In genomic region chr12:124667671-124668337, GRCh38 we compare ENCODE assay signal across 17 cellular contexts.
DNase-seq lines count a peak whose midpoint lies in the region; ATAC-seq and TF ChIP-seq lines count a peak whose summit lies in the region.
"Had no signal": no experiment of that assay in that cellular context is flagged by ENCODE, and none has a peak within 500 bp of the region (broad histone marks: within the 10 kb centered on the region; RNA-seq: fewer than 3 reads in every experiment).

No MANE protein-coding gene starts in this region.

- TF ChIP-seq CTCF in fibroblast of pulmonary artery (IDR thresholded peaks at IDR 0.05; ENCODE audit: low read length, missing control alignments) (no peak), upper lobe of right lung (IDR thresholded peaks at IDR 0.05) (no peak), testis (IDR thresholded peaks at IDR 0.05) (no peak)

- H3K36me3 ChIP-seq in upper lobe of right lung (no peaks in the 10 kb centered on the region), testis (ENCODE audit: low read depth, missing control alignments) (no peaks in the 10 kb centered on the region)
- H3K36me3 ChIP-seq: heart left ventricle had no signal

- H3K4me3 ChIP-seq in fibroblast of pulmonary artery (replicated peaks; ENCODE audit: low read depth, low read length) (no peak overlapping the region), upper lobe of right lung (no peak overlapping the region), testis (no peak overlapping the region)
- H3K4me3 ChIP-seq: A549, heart left ventricle had no signal

- peaks cover 23% of the 10 kb centered on the region for H3K4me1 ChIP-seq in upper lobe of right lung
- no peaks in the 10 kb centered on the region for H3K4me1 ChIP-seq in testis
- H3K4me1 ChIP-seq: A549, parathyroid adenoma had no signal

- WGBS in testis, 2 donors, result 88 to 91% methylated on average over 12 to 17 of the region's 17 CpGs

- intact Hi-C loops in Right ventricle myocardium superior (cut with DNase I), result no loop called here
- intact Hi-C loops in Right ventricle myocardium inferior (cut with DNase I), result no loop called here
- intact Hi-C loops in upper lobe of right lung (cut with DNase I), result no loop called here
- intact Hi-C loops in testis (cut with DNase I; ENCODE audit: low total_unique reads), result no loop called here

- TF ChIP-seq POLR2A in testis (IDR thresholded peaks at IDR 0.05), result no peak

- DNase-seq in Right ventricle myocardium superior (no peak), Right ventricle myocardium inferior (ENCODE audit: missing footprints) (no peak), NCI-H748 (lab: John Stamatoyannopoulos, UW; ENCODE audit: unreplicated experiment) (peak; percentile 38), fibroblast of pulmonary artery (ENCODE audit: low read depth) (peak; percentile 31), upper lobe of right lung (peak; percentile 84), testis (no peak), NCI-H1694 (lab: John Stamatoyannopoulos, UW) (no peak), GM03348 (ENCODE audit: low spot score) (no peak)
- DNase-seq: activated CD4-positive, alpha-beta memory T cell treated with anti-CD3 and anti-CD28 coated beads for 36 hours; amniotic stem cell; CD4-positive, CD25-positive, alpha-beta regulatory T cell; heart left ventricle; Karpas-422; kidney glomerular epithelial cell; NCI-H2171 had no signal

- H3K27ac ChIP-seq in upper lobe of right lung (peak overlapping the region; percentile 68), testis (no peak overlapping the region)
- H3K27ac ChIP-seq: A549, parathyroid adenoma had no signal

- ATAC-seq in Right ventricle myocardium superior (ENCODE audit: poor library complexity) (peak; percentile 67), Right ventricle myocardium inferior (no peak), upper lobe of right lung (peak; percentile 82)
- ATAC-seq: A549 had no signal

- H3K27me3 ChIP-seq in upper lobe of right lung (no peaks in the 10 kb centered on the region), testis (no peaks in the 10 kb centered on the region)
- H3K27me3 ChIP-seq: heart left ventricle had no signal

- no peaks in the 10 kb centered on the region for H3K9me3 ChIP-seq in upper lobe of right lung
- H3K9me3 ChIP-seq in testis, result no peaks in the 10 kb centered on the region

Comparison
In these comparisons a context has a peak if more than half of its experiments do, and no peak if none do; other contexts are left out.
1. DNase-seq: peak in NCI-H748 (single experiment), fibroblast of pulmonary artery (single experiment) and upper lobe of right lung (single experiment); none in Right ventricle myocardium superior (single experiment), Right ventricle myocardium inferior (single experiment), testis (single experiment), NCI-H1694 (single experiment) and GM03348 (single experiment).